8 cellular contexts compared by ENCODE assay signal in genomic region chr3:33915796-33916589, GRCh38.
DNase-seq lines count a peak whose midpoint lies in the region; ATAC-seq and TF ChIP-seq lines count a peak whose summit lies in the region.

No MANE protein-coding gene starts in this region.

- H3K27ac ChIP-seq in cardiac muscle cell, result peak overlapping the region; percentile 15

- no peaks in the 10 kb centered on the region for H3K36me3 ChIP-seq in cardiac muscle cell

- peak; percentile 25 for DNase-seq in NCI-H1436 (lab: John Stamatoyannopoulos, UW)
- DNase-seq in NCI-H1436 treated with DMSO at 0.1 percent for 48 hours (lab: John Stamatoyannopoulos, UW), result no peak
- peak; percentile 4 for DNase-seq in SHP77 treated with DMSO at 0.1 percent for 48 hours (lab: John Stamatoyannopoulos, UW)
- peak; percentile 22 to 55 for DNase-seq in cardiac muscle cell (ENCODE audit: low read depth in 1 of 2, low spot score in 1 of 2)
- no peak for DNase-seq in stimulated activated naive CD4-positive, alpha-beta T cell treated with Interleukin-2 at 50 U/mL for 16 hours (lab: John Stamatoyannopoulos, UW)
- no peak for DNase-seq in ecto neural progenitor cell (ENCODE audit: low spot score)

- H3K4me3 ChIP-seq in cardiac muscle cell, result no peak overlapping the region

- ATAC-seq in HG03039 (IDR thresholded peaks at IDR 0.05; ENCODE audit: unreplicated experiment), result peak; percentile 48
- ATAC-seq in GM21360 (IDR thresholded peaks at IDR 0.05; ENCODE audit: unreplicated experiment), result no peak

- peaks cover 15% of the 10 kb centered on the region for H3K4me1 ChIP-seq in cardiac muscle cell (ENCODE audit: low read depth)

- H3K27me3 ChIP-seq in cardiac muscle cell, result no peaks in the 10 kb centered on the region

- TF ChIP-seq CTCF in cardiac muscle cell (IDR thresholded peaks at IDR 0.05; ENCODE audit: low read depth, low read length), result peak; percentile 33

- no peaks in the 10 kb centered on the region for H3K9me3 ChIP-seq in cardiac muscle cell (ENCODE audit: low read depth)

Comparison
In these comparisons a context has a peak if more than half of its experiments do, and no peak if none do; other contexts are left out.
1. DNase-seq: peak in NCI-H1436 (single experiment), SHP77 treated with DMSO at 0.1 percent for 48 hours (single experiment) and cardiac muscle cell (2 of 2); none in NCI-H1436 treated with DMSO at 0.1 percent for 48 hours (single experiment), stimulated activated naive CD4-positive, alpha-beta T cell treated with Interleukin-2 at 50 U/mL for 16 hours (single experiment) and ecto neural progenitor cell (single experiment).